ENCODE assay signal across 15 cellular contexts in the genomic region with DNA sequence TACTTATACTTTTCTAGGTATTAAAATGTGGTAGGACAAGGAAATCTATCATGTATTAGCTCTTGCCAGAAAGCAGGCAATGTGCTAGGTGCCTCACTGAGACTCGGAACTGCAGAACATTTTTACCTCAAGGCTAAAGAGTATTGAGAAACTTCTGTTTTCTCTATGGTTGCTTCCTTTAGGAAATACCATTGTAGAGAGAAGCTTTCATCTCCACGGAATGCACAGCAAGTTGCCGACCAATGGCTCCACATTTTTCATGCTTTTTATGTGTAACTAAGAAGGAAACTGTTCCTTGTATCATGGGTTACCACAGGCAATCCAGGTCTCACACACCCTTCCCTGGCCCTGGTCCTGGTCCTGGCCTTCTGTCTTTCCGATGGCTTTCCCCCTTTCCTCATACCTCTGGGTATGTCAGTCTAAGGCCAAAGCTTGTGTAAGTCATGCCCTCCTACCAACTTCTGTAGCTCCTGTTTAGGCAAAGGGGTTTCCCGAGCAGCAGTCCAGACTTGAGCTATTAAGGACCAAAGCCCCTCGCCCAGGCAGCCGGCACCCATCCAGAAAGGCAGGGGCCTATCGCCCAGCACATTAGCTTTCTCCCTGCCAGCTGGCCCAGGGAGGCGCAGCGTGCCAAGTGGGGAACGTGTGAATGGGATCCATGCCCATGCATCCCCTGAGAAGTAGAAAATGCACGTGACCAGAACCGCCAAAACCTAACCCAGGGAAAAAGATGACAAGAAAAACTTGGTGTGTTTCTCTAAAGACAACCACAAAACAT.
DNase-seq lines count a peak whose midpoint lies in the region; ATAC-seq and TF ChIP-seq lines count a peak whose summit lies in the region.
"Had no signal": no experiment of that assay in that cellular context is flagged by ENCODE, and none has a peak within 500 bp of the region (broad histone marks: within the 10 kb centered on the region; RNA-seq: fewer than 3 reads in every experiment).

No MANE protein-coding gene starts in this region.

- H3K27ac ChIP-seq in H9 (ENCODE audit: insufficient read length, low read depth, low read length) (no peak overlapping the region), left ventricle myocardium inferior (replicated peaks) (peak overlapping the region; percentile 81), stomach (peak overlapping the region in 4 of 5 donors; percentile 9 to 81 (median 56))

- no peak overlapping the region for H4K8ac ChIP-seq in H9 (replicated peaks; ENCODE audit: insufficient read length, low read depth, low read length)

- H3K9ac ChIP-seq in H9 (ENCODE audit: extremely low read depth, insufficient read length, low read length), result no peak overlapping the region

- H2BK5ac ChIP-seq in H9 (ENCODE audit: insufficient read length, low read length), result no peak overlapping the region

- no peak overlapping the region for H3K4me2 ChIP-seq in H9 (ENCODE audit: insufficient read depth, insufficient read length, low read length)
- H3K4me2 ChIP-seq: smooth muscle cell had no signal

- H3K36me3 ChIP-seq in left ventricle myocardium inferior (no peaks in the 10 kb centered on the region), stomach (no peaks in the 10 kb centered on the region)

- H2BK15ac ChIP-seq in H9 (ENCODE audit: low read depth, low read length), result no peak overlapping the region

- H2BK12ac ChIP-seq in H9 (ENCODE audit: insufficient read length, low read depth, low read length), result no peak overlapping the region

- no peaks in the 10 kb centered on the region for H3K79me1 ChIP-seq in H9 (ENCODE audit: insufficient read depth, low read depth, low read length, poor library complexity, severe bottlenecking)

- peaks cover 3 to 6% (median 5%) of the 10 kb centered on the region in 3 experiments; a peak in 3 of 7 replicates for H3K36me3 Mint-ChIP-seq in H9 (ENCODE audit: insufficient read depth in 1 of 3, low read depth in 3 of 3)
- H3K36me3 Mint-ChIP-seq in brain, result peaks cover 25% of the 10 kb centered on the region
- no peaks in the 10 kb centered on the region for H3K36me3 Mint-ChIP-seq in natural killer cell treated with Interleukin-12 subunit alpha and Interleukin-12 subunit beta and Interleukin-15 and Interleukin-18, amount 100 ng/mL, for 72 hours
- H3K36me3 Mint-ChIP-seq: IgD-negative memory B cell had no signal

- no peak overlapping the region for H2BK120ac ChIP-seq in H9 (ENCODE audit: low read depth, low read length, poor library complexity, severe bottlenecking)

- H4K20me1 ChIP-seq in H9 (ENCODE audit: control insufficient read depth, insufficient read depth, insufficient read length), result no peaks in the 10 kb centered on the region

- TF ChIP-seq CTCF in H9 (conservative IDR thresholded peaks at IDR 0.05) (no peak), brain (conservative IDR thresholded peaks at IDR 0.05) (no peak), left ventricle myocardium inferior (IDR thresholded peaks at IDR 0.05; ENCODE audit: borderline replicate concordance) (no peak), stomach (IDR thresholded peaks at IDR 0.05) (no peak)

- no peak overlapping the region for H4K5ac ChIP-seq in H9 (ENCODE audit: insufficient read length, low read depth, low read length)

- H4K91ac ChIP-seq in H9 (ENCODE audit: insufficient read length, low read depth, low read length), result no peak overlapping the region

- H2BK20ac ChIP-seq in H9 (ENCODE audit: low read depth, low read length, poor library complexity, severe bottlenecking), result no peak overlapping the region

- no peaks in the 10 kb centered on the region for H3K9me3 Mint-ChIP-seq in H9
- no peaks in the 10 kb centered on the region for H3K9me3 Mint-ChIP-seq in brain
- H3K9me3 Mint-ChIP-seq in natural killer cell treated with Interleukin-12 subunit alpha and Interleukin-12 subunit beta and Interleukin-15 and Interleukin-18, amount 100 ng/mL, for 72 hours, result no peaks in the 10 kb centered on the region
- H3K9me3 Mint-ChIP-seq: activated CD4-positive, alpha-beta T cell treated with anti-CD3 and anti-CD28 coated beads, Interleukin-2, amount 10 ng/mL, durations not matched to agents 7 days and 5 days; CD4-positive, alpha-beta T cell; IgD-negative memory B cell had no signal

- H3K27me3 ChIP-seq in H9 (ENCODE audit: insufficient read depth, low read length) (no peaks in the 10 kb centered on the region), left ventricle myocardium inferior (ENCODE audit: low read depth) (no peaks in the 10 kb centered on the region), stomach (no peaks in the 10 kb centered on the region)

- H3K4ac ChIP-seq in H9 (ENCODE audit: low read depth, low read length), result no peak overlapping the region

- no peak overlapping the region for H2AFZ ChIP-seq in H9 (ENCODE audit: low read length)

- peaks cover 4% of the 10 kb centered on the region; the same call in 1 of the 2 replicates for H3K4me1 ChIP-seq in H9 (ENCODE audit: insufficient read depth, low read length)
- peaks cover 93% of the 10 kb centered on the region for H3K4me1 ChIP-seq in left ventricle myocardium inferior
- H3K4me1 ChIP-seq in stomach, result peaks cover 23 to 81% (median 53%) of the 10 kb centered on the region in 4 donors

- H2AK5ac ChIP-seq in H9 (ENCODE audit: insufficient read length, low read length), result no peak overlapping the region

- intact Hi-C loops in left ventricle myocardium inferior (cut with micrococcal nuclease) (loop anchor here (10.0 kb wide), 1 partner anchor 219 kb away; no protein-coding TSS in a partner anchor), stomach (cut with DNase I; ENCODE audit: low total_unique reads) (no loop called here)

- no peak for DNase-seq in H9
- DNase-seq in left ventricle myocardium inferior, result peak; percentile 51
- DNase-seq in stomach, result no peak
- no peak for DNase-seq in natural killer cell treated with Interleukin-12 subunit alpha and Interleukin-12 subunit beta and Interleukin-15 and Interleukin-18, amount 100 ng/mL, for 72 hours (ENCODE audit: low spot score)
- DNase-seq in NCI-H1105 (lab: John Stamatoyannopoulos, UW), result no peak
- DNase-seq: activated CD4-positive, alpha-beta T cell treated with anti-CD3 and anti-CD28 coated beads, Interleukin-2, amount 10 ng/mL, durations not matched to agents 7 days and 5 days; activated gamma-delta T cell treated with Interleukin-2 at 50 U/mL for 16 hours; CD4-positive, alpha-beta T cell; NCI-H187; stimulated activated CD8-positive, alpha-beta memory T cell treated with anti-CD3 and anti-CD28 coated beads, Interleukin-4, amount 100 ng/mL, for 48 hours had no signal

- no peak overlapping the region for H3K4me3 ChIP-seq in left ventricle myocardium inferior
- H3K4me3 ChIP-seq in stomach, result no peak overlapping the region
- H3K4me3 ChIP-seq: smooth muscle cell had no signal

- TF ChIP-seq EP300 in stomach (IDR thresholded peaks at IDR 0.05), result no peak

- no peak overlapping the region for H3T11ph ChIP-seq in H9 (ENCODE audit: low read length)

- H3K27ac Mint-ChIP-seq in H9, result peak overlapping the region in 2 of 3 experiments; percentile 14 to 26; a peak in 2 of 7 replicates
- H3K27ac Mint-ChIP-seq in brain, result peak overlapping the region in 4 of 5 experiments; percentile 58 to 98 (median 92)
- no peak overlapping the region for H3K27ac Mint-ChIP-seq in natural killer cell treated with Interleukin-12 subunit alpha and Interleukin-12 subunit beta and Interleukin-15 and Interleukin-18, amount 100 ng/mL, for 72 hours
- H3K27ac Mint-ChIP-seq: activated CD4-positive, alpha-beta T cell treated with anti-CD3 and anti-CD28 coated beads, Interleukin-2, amount 10 ng/mL, durations not matched to agents 7 days and 5 days; CD4-positive, alpha-beta T cell; IgD-negative memory B cell had no signal

- peaks cover 67 to 69% of the 10 kb centered on the region in 2 experiments for H3K4me1 Mint-ChIP-seq in H9
- peaks cover 96% of the 10 kb centered on the region for H3K4me1 Mint-ChIP-seq in brain
- H3K4me1 Mint-ChIP-seq in natural killer cell treated with Interleukin-12 subunit alpha and Interleukin-12 subunit beta and Interleukin-15 and Interleukin-18, amount 100 ng/mL, for 72 hours (ENCODE audit: low read depth in 2 of 2), result peaks cover 0 to 5% of the 10 kb centered on the region in 2 donors
- H3K4me1 Mint-ChIP-seq: activated CD4-positive, alpha-beta T cell treated with anti-CD3 and anti-CD28 coated beads, Interleukin-2, amount 10 ng/mL, durations not matched to agents 7 days and 5 days had no signal

- no peak overlapping the region for H3K23ac ChIP-seq in H9 (ENCODE audit: insufficient read length, low read depth, low read length)

- H3K9me3 ChIP-seq in H9 (ENCODE audit: control insufficient read depth, low read depth, low read length), result no peaks in the 10 kb centered on the region
- H3K9me3 ChIP-seq in left ventricle myocardium inferior (replicated peaks), result no peaks in the 10 kb centered on the region
- no peaks in the 10 kb centered on the region for H3K9me3 ChIP-seq in stomach

- no peak for TF ChIP-seq POLR2A in stomach (IDR thresholded peaks at IDR 0.05)

- no peak overlapping the region for H3K4me3 Mint-ChIP-seq in H9
- peak overlapping the region in 2 of 5 experiments; percentile 12 to 62 for H3K4me3 Mint-ChIP-seq in brain
- no peak overlapping the region for H3K4me3 Mint-ChIP-seq in natural killer cell treated with Interleukin-12 subunit alpha and Interleukin-12 subunit beta and Interleukin-15 and Interleukin-18, amount 100 ng/mL, for 72 hours
- H3K4me3 Mint-ChIP-seq: activated CD4-positive, alpha-beta T cell treated with anti-CD3 and anti-CD28 coated beads, Interleukin-2, amount 10 ng/mL, durations not matched to agents 7 days and 5 days; CD4-positive, alpha-beta T cell; IgD-negative memory B cell had no signal

- WGBS in H9 (ENCODE audit: extremely low coverage, insufficient read length, low lambda C conversion rate), result no CpG with 5 or more reads among the region's 13 CpGs
- WGBS in stomach, 5 donors, result 80 to 93% (median 83%) methylated on average over 13 of the region's 13 CpGs

- no peaks in the 10 kb centered on the region for H3K23me2 ChIP-seq in H9 (ENCODE audit: insufficient read length, low read depth, low read length, poor library complexity, severe bottlenecking)

- no peak overlapping the region for H3K14ac ChIP-seq in H9 (ENCODE audit: insufficient read depth, low read length)

- H3K56ac ChIP-seq in H9 (ENCODE audit: insufficient read length, low read depth, low read length), result no peak overlapping the region

- H3K79me2 ChIP-seq in H9 (ENCODE audit: insufficient read depth, low read length), result no peaks in the 10 kb centered on the region; the same call in 1 of the 2 replicates

- H3K27me3 Mint-ChIP-seq in H9 (ENCODE audit: low read depth) (no peaks in the 10 kb centered on the region), brain (no peaks in the 10 kb centered on the region)
- H3K27me3 Mint-ChIP-seq in natural killer cell treated with Interleukin-12 subunit alpha and Interleukin-12 subunit beta and Interleukin-15 and Interleukin-18, amount 100 ng/mL, for 72 hours, result peaks cover 50 to 72% of the 10 kb centered on the region in 2 donors

- no peak for ATAC-seq in natural killer cell treated with Interleukin-12 subunit alpha and Interleukin-12 subunit beta and Interleukin-15 and Interleukin-18, amount 100 ng/mL, for 72 hours
- no peak for ATAC-seq in GM19455 (IDR thresholded peaks at IDR 0.05; ENCODE audit: unreplicated experiment)
- ATAC-seq in GM18907 (IDR thresholded peaks at IDR 0.05; ENCODE audit: unreplicated experiment), result no peak

- H3K18ac ChIP-seq in H9 (ENCODE audit: insufficient read length, low read depth, low read length), result no peak overlapping the region

Comparison
In these comparisons a context has a peak if more than half of its experiments do, and no peak if none do; other contexts are left out.
1. H3K27ac Mint-ChIP-seq: peak in H9 (2 of 3) and brain (4 of 5); none in natural killer cell treated with Interleukin-12 subunit alpha and Interleukin-12 subunit beta and Interleukin-15 and Interleukin-18, amount 100 ng/mL, for 72 hours (0 of 2).